In genomic region chr2:67169417-67170140, GRCh38 we compare ENCODE assay signal across 25 cellular contexts.
DNase-seq lines count a peak whose midpoint lies in the region; ATAC-seq, FAIRE-seq and TF ChIP-seq lines count a peak whose summit lies in the region.
"Had no signal": no experiment of that assay in that cellular context is flagged by ENCODE, and none has a peak within 500 bp of the region (broad histone marks: within the 10 kb centered on the region; RNA-seq: fewer than 3 reads in every experiment).

No MANE protein-coding gene starts in this region.

- H3K4me2 ChIP-seq in astrocyte (ENCODE audit: low read length): no peak overlapping the region

- H3K36me3 Mint-ChIP-seq in astrocyte (ENCODE audit: low read depth, unreplicated experiment): no peaks in the 10 kb centered on the region
- H3K36me3 Mint-ChIP-seq: activated naive CD4-positive, alpha-beta T cell treated with anti-CD3 and anti-CD28 coated beads, Interleukin-2, amount 10 ng/mL, durations not matched to agents 7 days and 5 days; CD4-positive, alpha-beta memory T cell; natural killer cell had no signal

- ATAC-seq in foreskin keratinocyte (peak; percentile 83), pancreas (no peak)
- ATAC-seq: activated CD4-positive, alpha-beta T cell treated with anti-CD3 and anti-CD28 coated beads for 36 hours; activated T-cell treated with anti-CD3 and anti-CD28 coated beads, Interleukin-2, amount 50 U/mL, for 4 hours; natural killer cell had no signal

- no peak overlapping the region for H2AFZ ChIP-seq in astrocyte (ENCODE audit: low read depth, low read length)

- H3K27ac Mint-ChIP-seq in astrocyte (ENCODE audit: unreplicated experiment): no peak overlapping the region
- H3K27ac Mint-ChIP-seq: activated CD4-positive, alpha-beta T cell treated with anti-CD3 and anti-CD28 coated beads for 36 hours; activated naive CD4-positive, alpha-beta T cell treated with anti-CD3 and anti-CD28 coated beads, Interleukin-2, amount 10 ng/mL, durations not matched to agents 7 days and 5 days; CD4-positive, alpha-beta memory T cell; natural killer cell had no signal

- DNase-seq in AG09319 (ENCODE audit: extremely low read depth, low read depth): peak; percentile 7
- DNase-seq in HFF-Myc (ENCODE audit: extremely low read depth, low read depth): peak; percentile 61
- DNase-seq in astrocyte (ENCODE audit: low read depth): peak; percentile 38
- peak; percentile 75 to 79 for DNase-seq in foreskin keratinocyte
- DNase-seq in pancreas: no peak
- no peak for DNase-seq in kidney glomerular epithelial cell (lab: John Stamatoyannopoulos, UW)
- no peak for DNase-seq in right atrium auricular region (ENCODE audit: low spot score)
- no peak for DNase-seq in RKO (ENCODE audit: low spot score)
- DNase-seq: ACHN; activated CD4-positive, alpha-beta T cell treated with anti-CD3 and anti-CD28 coated beads for 36 hours; activated naive CD4-positive, alpha-beta T cell treated with anti-CD3 and anti-CD28 coated beads, Interleukin-2, amount 10 ng/mL, durations not matched to agents 7 days and 5 days; activated T-cell treated with anti-CD3 and anti-CD28 coated beads, Interleukin-2, amount 50 U/mL, for 4 hours; anterior cingulate cortex; CD4-positive, alpha-beta memory T cell; erythroblast; mesenchymal stem cell; natural killer cell; NCI-H1092 treated with DMSO at 0.1 percent for 48 hours; NCI-H2029 treated with DMSO at 0.1 percent for 48 hours; posterior cingulate gyrus; T-helper 1 cell; uterus had no signal

- H3K4me3 ChIP-seq in HFF-Myc (replicated peaks; ENCODE audit: low read depth, low read length) (no peak overlapping the region), astrocyte (ENCODE audit: insufficient read depth, low read depth, low read length) (no peak overlapping the region), pancreas (no peak overlapping the region), right atrium auricular region (no peak overlapping the region)
- H3K4me3 ChIP-seq: suprapubic skin, uterus had no signal

- WGBS in pancreas, 2 donors: 87% methylated on average over 6 of the region's 6 CpGs

- TF ChIP-seq CTCF in AG09319 (IDR thresholded peaks at IDR 0.05; ENCODE audit: low read depth, low read length) (no peak), HFF-Myc (IDR thresholded peaks at IDR 0.05; ENCODE audit: low read depth, low read length, missing control alignments) (no peak), astrocyte (IDR thresholded peaks at IDR 0.05; ENCODE audit: insufficient read depth, low read depth, low read length) (no peak), foreskin keratinocyte (conservative IDR thresholded peaks at IDR 0.05) (no peak), pancreas (IDR thresholded peaks at IDR 0.05) (no peak), right atrium auricular region (IDR thresholded peaks at IDR 0.05) (no peak)

- H3K27me3 Mint-ChIP-seq in astrocyte (ENCODE audit: low read depth, unreplicated experiment): no peaks in the 10 kb centered on the region
- H3K27me3 Mint-ChIP-seq: activated CD4-positive, alpha-beta T cell treated with anti-CD3 and anti-CD28 coated beads for 36 hours; activated naive CD4-positive, alpha-beta T cell treated with anti-CD3 and anti-CD28 coated beads, Interleukin-2, amount 10 ng/mL, durations not matched to agents 7 days and 5 days; CD4-positive, alpha-beta memory T cell had no signal

- H3K4me3 Mint-ChIP-seq in astrocyte (ENCODE audit: unreplicated experiment): no peak overlapping the region
- H3K4me3 Mint-ChIP-seq: activated CD4-positive, alpha-beta T cell treated with anti-CD3 and anti-CD28 coated beads for 36 hours; activated naive CD4-positive, alpha-beta T cell treated with anti-CD3 and anti-CD28 coated beads, Interleukin-2, amount 10 ng/mL, durations not matched to agents 7 days and 5 days; activated T-cell treated with anti-CD3 and anti-CD28 coated beads, Interleukin-2, amount 50 U/mL, for 4 hours; CD4-positive, alpha-beta memory T cell; natural killer cell had no signal

- no peak overlapping the region for H3K9ac ChIP-seq in astrocyte (ENCODE audit: low read length)

- no peaks in the 10 kb centered on the region for H3K79me2 ChIP-seq in astrocyte (ENCODE audit: insufficient read depth, low read length)

- no peak for FAIRE-seq in astrocyte (lab: Jason Lieb, UNC)
- FAIRE-seq in pancreas (lab: Jason Lieb, UNC): no peak
- FAIRE-seq: GM12891, HTR-8/SVneo had no signal

- intact Hi-C loops in pancreas (cut with DNase I): no loop called here

- H3K4me1 Mint-ChIP-seq in astrocyte (ENCODE audit: low read depth, unreplicated experiment): no peaks in the 10 kb centered on the region
- H3K4me1 Mint-ChIP-seq: activated CD4-positive, alpha-beta T cell treated with anti-CD3 and anti-CD28 coated beads for 36 hours; activated naive CD4-positive, alpha-beta T cell treated with anti-CD3 and anti-CD28 coated beads, Interleukin-2, amount 10 ng/mL, durations not matched to agents 7 days and 5 days; CD4-positive, alpha-beta memory T cell; natural killer cell had no signal

- H3K27me3 ChIP-seq in astrocyte (ENCODE audit: insufficient read depth, low read length): no peaks in the 10 kb centered on the region
- H3K27me3 ChIP-seq in foreskin keratinocyte: no peaks in the 10 kb centered on the region
- no peaks in the 10 kb centered on the region for H3K27me3 ChIP-seq in pancreas
- H3K27me3 ChIP-seq in right atrium auricular region: no peaks in the 10 kb centered on the region
- H3K27me3 ChIP-seq: suprapubic skin, uterus had no signal

- H3K27ac ChIP-seq in astrocyte (ENCODE audit: low read depth, low read length): no peak overlapping the region
- H3K27ac ChIP-seq in foreskin keratinocyte: no peak overlapping the region
- no peak overlapping the region for H3K27ac ChIP-seq in pancreas
- H3K27ac ChIP-seq in right atrium auricular region: no peak overlapping the region
- H3K27ac ChIP-seq: suprapubic skin, uterus had no signal

- H3K4me1 ChIP-seq in astrocyte (ENCODE audit: insufficient read depth, low read length) (no peaks in the 10 kb centered on the region), foreskin keratinocyte (peaks cover 9% of the 10 kb centered on the region), pancreas (no peaks in the 10 kb centered on the region), right atrium auricular region (no peaks in the 10 kb centered on the region)
- H3K4me1 ChIP-seq: suprapubic skin, uterus had no signal

- no peaks in the 10 kb centered on the region for H4K20me1 ChIP-seq in astrocyte (ENCODE audit: insufficient read depth, low read length)

- H3K9me3 Mint-ChIP-seq in astrocyte (ENCODE audit: unreplicated experiment): no peaks in the 10 kb centered on the region
- H3K9me3 Mint-ChIP-seq: activated T-cell treated with anti-CD3 and anti-CD28 coated beads, Interleukin-2, amount 50 U/mL, for 4 hours; natural killer cell had no signal

- H3K9me3 ChIP-seq in astrocyte (ENCODE audit: insufficient read depth, low read depth, low read length): peaks cover 3% of the 10 kb centered on the region
- no peaks in the 10 kb centered on the region for H3K9me3 ChIP-seq in pancreas
- peaks cover 0 to 6% of the 10 kb centered on the region in 2 donors for H3K9me3 ChIP-seq in right atrium auricular region
- H3K9me3 ChIP-seq: suprapubic skin, uterus had no signal

- H3K36me3 ChIP-seq in astrocyte (ENCODE audit: insufficient read depth, low read length) (no peaks in the 10 kb centered on the region), pancreas (no peaks in the 10 kb centered on the region), right atrium auricular region (no peaks in the 10 kb centered on the region)
- H3K36me3 ChIP-seq: suprapubic skin, uterus had no signal

Comparison
In these comparisons a context has a peak if more than half of its experiments do, and no peak if none do; other contexts are left out.
1. DNase-seq: peak in AG09319 (single experiment), HFF-Myc (single experiment), astrocyte (single experiment) and foreskin keratinocyte (2 of 2); none in pancreas (0 of 6), kidney glomerular epithelial cell (single experiment), right atrium auricular region (single experiment) and RKO (single experiment).